Comparison of ENCODE assay signal across 2 cellular contexts in genomic region chr11:68447015-68447801, GRCh38.
TF ChIP-seq lines count a peak whose summit lies in the region.

No MANE protein-coding gene starts in this region.

TF ChIP-seq in GM23338, 12 proteins besides CTCF, POLR2A, EP300 and RAD21 (continued from another document):
- TF ChIP-seq, protein P1, sequence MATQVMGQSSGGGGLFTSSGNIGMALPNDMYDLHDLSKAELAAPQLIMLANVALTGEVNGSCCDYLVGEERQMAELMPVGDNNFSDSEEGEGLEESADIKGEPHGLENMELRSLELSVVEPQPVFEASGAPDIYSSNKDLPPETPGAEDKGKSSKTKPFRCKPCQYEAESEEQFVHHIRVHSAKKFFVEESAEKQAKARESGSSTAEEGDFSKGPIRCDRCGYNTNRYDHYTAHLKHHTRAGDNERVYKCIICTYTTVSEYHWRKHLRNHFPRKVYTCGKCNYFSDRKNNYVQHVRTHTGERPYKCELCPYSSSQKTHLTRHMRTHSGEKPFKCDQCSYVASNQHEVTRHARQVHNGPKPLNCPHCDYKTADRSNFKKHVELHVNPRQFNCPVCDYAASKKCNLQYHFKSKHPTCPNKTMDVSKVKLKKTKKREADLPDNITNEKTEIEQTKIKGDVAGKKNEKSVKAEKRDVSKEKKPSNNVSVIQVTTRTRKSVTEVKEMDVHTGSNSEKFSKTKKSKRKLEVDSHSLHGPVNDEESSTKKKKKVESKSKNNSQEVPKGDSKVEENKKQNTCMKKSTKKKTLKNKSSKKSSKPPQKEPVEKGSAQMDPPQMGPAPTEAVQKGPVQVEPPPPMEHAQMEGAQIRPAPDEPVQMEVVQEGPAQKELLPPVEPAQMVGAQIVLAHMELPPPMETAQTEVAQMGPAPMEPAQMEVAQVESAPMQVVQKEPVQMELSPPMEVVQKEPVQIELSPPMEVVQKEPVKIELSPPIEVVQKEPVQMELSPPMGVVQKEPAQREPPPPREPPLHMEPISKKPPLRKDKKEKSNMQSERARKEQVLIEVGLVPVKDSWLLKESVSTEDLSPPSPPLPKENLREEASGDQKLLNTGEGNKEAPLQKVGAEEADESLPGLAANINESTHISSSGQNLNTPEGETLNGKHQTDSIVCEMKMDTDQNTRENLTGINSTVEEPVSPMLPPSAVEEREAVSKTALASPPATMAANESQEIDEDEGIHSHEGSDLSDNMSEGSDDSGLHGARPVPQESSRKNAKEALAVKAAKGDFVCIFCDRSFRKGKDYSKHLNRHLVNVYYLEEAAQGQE (IDR thresholded peaks at IDR 0.05; ENCODE audit: unreplicated experiment) = no peak
- TF ChIP-seq ZNF331 (CRISPR knock-in tag; IDR thresholded peaks at IDR 0.05; ENCODE audit: low read depth) (no peak), STAT1 (IDR thresholded peaks at IDR 0.05; ENCODE audit: unreplicated experiment) (no peak), CREB1 (CRISPR knock-in tag; IDR thresholded peaks at IDR 0.05; ENCODE audit: low read depth) (no peak), EZH2 (IDR thresholded peaks at IDR 0.05; ENCODE audit: low read depth, unreplicated experiment) (no peak)

TF ChIP-seq in liver, 16 proteins besides CTCF, POLR2A, EP300 and RAD21 (continued from another document):
- TF ChIP-seq EGR1 (IDR thresholded peaks at IDR 0.05; ENCODE audit: low read depth in 2 of 2) (no peak), TAF1 (conservative IDR thresholded peaks at IDR 0.05) (no peak), SP1 (IDR thresholded peaks at IDR 0.05) (no peak)
